ENCODE assay signal across 8 cellular contexts in the genomic region with DNA sequence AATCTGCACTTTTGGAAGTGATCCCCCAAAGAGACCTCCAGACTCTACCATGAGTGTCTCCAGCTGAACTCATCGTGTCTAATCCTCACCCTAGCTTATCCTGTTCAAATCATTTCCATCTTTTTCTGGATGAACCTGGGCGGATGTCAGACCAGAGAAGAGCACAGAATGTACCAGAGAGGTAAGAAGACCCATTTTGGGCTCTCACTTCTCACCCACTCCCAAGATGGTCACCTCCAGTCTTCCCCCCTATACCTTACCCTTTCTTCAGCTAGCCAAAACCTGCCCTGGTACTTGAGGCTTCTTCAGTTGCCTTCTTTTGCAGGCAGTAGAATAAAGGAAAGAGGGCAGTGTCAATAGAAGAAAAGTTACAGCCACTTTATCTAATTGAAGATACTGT. TPM values are rescaled to one million over a fixed set of nuclear protein-coding genes. Genes with fewer than 3 reads are reported as not detected.
DNase-seq lines count a peak whose midpoint lies in the region; ATAC-seq, FAIRE-seq and TF ChIP-seq lines count a peak whose summit lies in the region.

No MANE protein-coding gene starts in this region.

- H3K9ac ChIP-seq in iPS-18a (ENCODE audit: low read length) = peak overlapping the region; percentile 96

- H3K27ac ChIP-seq in iPS-18a (ENCODE audit: low read length) = no peak overlapping the region

- no peaks in the 10 kb centered on the region for H3K9me3 Mint-ChIP-seq in activated CD4-positive, alpha-beta memory T cell treated with anti-CD3 and anti-CD28 coated beads, Interleukin-2, amount 10 ng/mL, durations not matched to agents 7 days and 5 days
- no peaks in the 10 kb centered on the region for H3K9me3 Mint-ChIP-seq in stimulated activated effector memory CD8-positive, alpha-beta T cell treated with anti-CD3 and anti-CD28 coated beads, Interleukin-12 subunit alpha, Interleukin-12 subunit beta, amount 100 ng/mL, for 72 hours

- H3K27me3 ChIP-seq in iPS-18a (ENCODE audit: control insufficient read depth, insufficient read depth, low read length) = peaks cover 5% of the 10 kb centered on the region

- H3K27me3 Mint-ChIP-seq in activated CD4-positive, alpha-beta memory T cell treated with anti-CD3 and anti-CD28 coated beads, Interleukin-2, amount 10 ng/mL, durations not matched to agents 7 days and 5 days = no peaks in the 10 kb centered on the region

- no peaks in the 10 kb centered on the region for H3K36me3 ChIP-seq in iPS-18a (ENCODE audit: control insufficient read depth, low read depth, low read length)

- H3K4me3 ChIP-seq in HFF-Myc (replicated peaks; ENCODE audit: low read depth, low read length) (peak overlapping the region; percentile 80), iPS-18a (ENCODE audit: low read length) (peak overlapping the region; percentile 95)

- POLR2A ChIA-PET in activated CD4-positive, alpha-beta memory T cell treated with anti-CD3 and anti-CD28 coated beads, Interleukin-2, amount 10 ng/mL, durations not matched to agents 7 days and 5 days (lab: Charles Lee) = interaction anchor here (0.9 to 7.2 kb wide), 17 partner anchors 26 to 1143 kb away, joined by 3 to 312 read pairs (median 14); a partner anchor contains a TSS

- peak overlapping the region; percentile 97 for H3K4me3 Mint-ChIP-seq in activated CD4-positive, alpha-beta memory T cell treated with anti-CD3 and anti-CD28 coated beads, Interleukin-2, amount 10 ng/mL, durations not matched to agents 7 days and 5 days
- H3K4me3 Mint-ChIP-seq in stimulated activated effector memory CD8-positive, alpha-beta T cell treated with anti-CD3 and anti-CD28 coated beads, Interleukin-12 subunit alpha, Interleukin-12 subunit beta, amount 100 ng/mL, for 72 hours = peak overlapping the region; percentile 93

- FAIRE-seq in frontal cortex (lab: Jason Lieb, UNC) = no peak

- H3K4me1 ChIP-seq in iPS-18a (ENCODE audit: control insufficient read depth, low read depth, low read length) = peaks cover 10% of the 10 kb centered on the region

- no peak for TF ChIP-seq CTCF in HFF-Myc (IDR thresholded peaks at IDR 0.05; ENCODE audit: low read depth, low read length, missing control alignments)

- ATAC-seq in stimulated activated effector memory CD8-positive, alpha-beta T cell treated with anti-CD3 and anti-CD28 coated beads, Interleukin-12 subunit alpha, Interleukin-12 subunit beta, amount 100 ng/mL, for 72 hours = no peak
- ATAC-seq in GM21529 (IDR thresholded peaks at IDR 0.05; ENCODE audit: unreplicated experiment) = no peak
- no peak for ATAC-seq in HG03097 (IDR thresholded peaks at IDR 0.05; ENCODE audit: low FRiP score, unreplicated experiment)

- H3K9me3 ChIP-seq in iPS-18a (ENCODE audit: control insufficient read depth, low read depth, low read length) = no peaks in the 10 kb centered on the region

- peaks cover 48% of the 10 kb centered on the region for H3K4me1 Mint-ChIP-seq in activated CD4-positive, alpha-beta memory T cell treated with anti-CD3 and anti-CD28 coated beads, Interleukin-2, amount 10 ng/mL, durations not matched to agents 7 days and 5 days
- peaks cover 37% of the 10 kb centered on the region for H3K4me1 Mint-ChIP-seq in stimulated activated effector memory CD8-positive, alpha-beta T cell treated with anti-CD3 and anti-CD28 coated beads, Interleukin-12 subunit alpha, Interleukin-12 subunit beta, amount 100 ng/mL, for 72 hours

- peaks cover 40% of the 10 kb centered on the region for H3K36me3 Mint-ChIP-seq in activated CD4-positive, alpha-beta memory T cell treated with anti-CD3 and anti-CD28 coated beads, Interleukin-2, amount 10 ng/mL, durations not matched to agents 7 days and 5 days (ENCODE audit: low read depth)
- peaks cover 59% of the 10 kb centered on the region for H3K36me3 Mint-ChIP-seq in stimulated activated effector memory CD8-positive, alpha-beta T cell treated with anti-CD3 and anti-CD28 coated beads, Interleukin-12 subunit alpha, Interleukin-12 subunit beta, amount 100 ng/mL, for 72 hours

- CTCF ChIA-PET in activated CD4-positive, alpha-beta memory T cell treated with anti-CD3 and anti-CD28 coated beads, Interleukin-2, amount 10 ng/mL, durations not matched to agents 7 days and 5 days (lab: Charles Lee) = interaction anchor here (0.8 to 1.6 kb wide), 9 partner anchors 30 to 378 kb away, joined by 3 to 6 read pairs (median 3); no protein-coding TSS in a partner anchor

- peak overlapping the region; percentile 100 for H3K27ac Mint-ChIP-seq in activated CD4-positive, alpha-beta memory T cell treated with anti-CD3 and anti-CD28 coated beads, Interleukin-2, amount 10 ng/mL, durations not matched to agents 7 days and 5 days
- peak overlapping the region; percentile 99 for H3K27ac Mint-ChIP-seq in stimulated activated effector memory CD8-positive, alpha-beta T cell treated with anti-CD3 and anti-CD28 coated beads, Interleukin-12 subunit alpha, Interleukin-12 subunit beta, amount 100 ng/mL, for 72 hours

- no peak for DNase-seq in HFF-Myc (ENCODE audit: extremely low read depth, low read depth)
- no peak for DNase-seq in activated CD4-positive, alpha-beta memory T cell treated with anti-CD3 and anti-CD28 coated beads, Interleukin-2, amount 10 ng/mL, durations not matched to agents 7 days and 5 days
- DNase-seq in stimulated activated effector memory CD8-positive, alpha-beta T cell treated with anti-CD3 and anti-CD28 coated beads, Interleukin-12 subunit alpha, Interleukin-12 subunit beta, amount 100 ng/mL, for 72 hours (ENCODE audit: low spot score in 2 of 2) = no peak
- no peak for DNase-seq in frontal cortex (ENCODE audit: low spot score in 2 of 2)
- DNase-seq in NCI-H2029 treated with DMSO at 0.1 percent for 48 hours (lab: John Stamatoyannopoulos, UW) = no peak

RNA-seq across cellular contexts. Expression of a gene that starts 27.9 kb away (rescaled TPM):
- total RNA-seq in activated CD4-positive, alpha-beta memory T cell treated with anti-CD3 and anti-CD28 coated beads, Interleukin-2, amount 10 ng/mL, durations not matched to agents 7 days and 5 days = 10 to 100 TPM; 25.1 to 28.3 TPM
- 0.41 TPM for total RNA-seq in frontal cortex

RNA-seq across cellular contexts. Expression of a gene that starts 52.7 kb away (rescaled TPM):
- 10 to 100 TPM; 42.5 to 44.7 TPM for total RNA-seq in activated CD4-positive, alpha-beta memory T cell treated with anti-CD3 and anti-CD28 coated beads, Interleukin-2, amount 10 ng/mL, durations not matched to agents 7 days and 5 days
- total RNA-seq in frontal cortex = 80.7 TPM

Comparison
In these comparisons a context has a peak if more than half of its experiments do, and no peak if none do; other contexts are left out.
1. RNA of a gene that starts 27.9 kb away (total RNA-seq): 25.1 to 28.3 TPM in activated CD4-positive, alpha-beta memory T cell treated with anti-CD3 and anti-CD28 coated beads, Interleukin-2, amount 10 ng/mL, durations not matched to agents 7 days and 5 days; 0.41 TPM in frontal cortex (single experiment); every median in the first group is over 10 times any median in the second.